Comparison of ENCODE assay signal across 19 cellular contexts in the genomic region with DNA sequence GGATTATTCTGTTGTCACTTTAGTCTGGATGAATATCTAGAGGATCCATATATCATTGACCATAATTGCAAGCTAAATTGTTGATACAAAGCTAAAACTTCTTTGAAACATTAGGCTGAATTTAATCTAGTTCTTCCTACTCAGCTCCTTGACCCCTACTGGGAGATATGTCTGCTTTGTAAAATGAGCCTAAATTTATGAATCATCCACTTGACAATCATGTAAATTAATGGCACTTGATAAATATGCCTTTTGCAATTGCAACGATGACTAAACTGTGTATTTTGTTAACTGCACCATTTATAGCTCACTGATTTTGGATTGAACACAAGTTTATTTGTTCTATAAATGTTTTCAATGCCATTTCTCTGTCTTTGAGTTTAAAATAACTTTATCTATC.
DNase-seq lines count a peak whose midpoint lies in the region; ATAC-seq and TF ChIP-seq lines count a peak whose summit lies in the region.
"Had no signal": no experiment of that assay in that cellular context is flagged by ENCODE, and none has a peak within 500 bp of the region (broad histone marks: within the 10 kb centered on the region; RNA-seq: fewer than 3 reads in every experiment).

No MANE protein-coding gene starts in this region.

- no TSS peak for BruUV-seq in MCF 10A (replicated peaks; lab: Mats Ljungman, UMichigan)

- no peak overlapping the region for H3K4me3 Mint-ChIP-seq in MCF 10A (ENCODE audit: unreplicated experiment)
- H3K4me3 Mint-ChIP-seq in natural killer cell: no peak overlapping the region

- TF ChIP-seq POLR2A in breast epithelium (IDR thresholded peaks at IDR 0.05): no peak

- POLR2A ChIA-PET in MCF 10A (lab: Yijun Ruan, JAX): interaction anchor here (1.2 kb wide), 1 partner anchor 1617 kb away, joined by 3 read pairs; a partner anchor contains a TSS

- H3K9me3 Mint-ChIP-seq in MCF 10A (ENCODE audit: unreplicated experiment) (peaks cover 12% of the 10 kb centered on the region), natural killer cell (peaks cover 13 to 14% of the 10 kb centered on the region in 2 donors)

- H3K4me1 Mint-ChIP-seq in MCF 10A (ENCODE audit: insufficient read depth, unreplicated experiment): no peaks in the 10 kb centered on the region
- H3K4me1 Mint-ChIP-seq in natural killer cell: no peaks in the 10 kb centered on the region

- H3K27me3 ChIP-seq in breast epithelium: no peaks in the 10 kb centered on the region

- H3K4me1 ChIP-seq in breast epithelium: no peaks in the 10 kb centered on the region

- no peaks in the 10 kb centered on the region for H3K9me3 ChIP-seq in breast epithelium

- H3K27ac Mint-ChIP-seq in MCF 10A (ENCODE audit: low read depth, unreplicated experiment) (no peak overlapping the region), natural killer cell (no peak overlapping the region)

- no peaks in the 10 kb centered on the region for H3K36me3 ChIP-seq in breast epithelium

- H3K27ac ChIP-seq in breast epithelium: no peak overlapping the region
- H3K27ac ChIP-seq: 22Rv1 had no signal

- CTCF ChIA-PET in MCF 10A (lab: Yijun Ruan, JAX): no interaction called here

- H3K4me3 ChIP-seq in breast epithelium (no peak overlapping the region), choroid plexus epithelial cell (ENCODE audit: low read depth, low read length) (no peak overlapping the region)

- intact Hi-C loops in MCF 10A (cut with micrococcal nuclease) (no loop called here), breast epithelium (cut with DNase I; ENCODE audit: low total_unique reads) (no loop called here), natural killer cell (cut with micrococcal nuclease) (no loop called here)

- peak; percentile 9 for DNase-seq in DMS153 (lab: John Stamatoyannopoulos, UW)
- DNase-seq in DMS153 treated with DMSO at 0.1 percent for 48 hours (lab: John Stamatoyannopoulos, UW; ENCODE audit: unreplicated experiment): no peak
- peak; percentile 7 for DNase-seq in MCF 10A (ENCODE audit: unreplicated experiment)
- DNase-seq in breast epithelium (ENCODE audit: low spot score in 2 of 2): no peak
- DNase-seq in choroid plexus epithelial cell (ENCODE audit: low read depth): peak; percentile 5
- DNase-seq in natural killer cell: no peak
- no peak for DNase-seq in GF-D8 (lab: John Stamatoyannopoulos, UW)
- DNase-seq in NCI-H2196 (lab: John Stamatoyannopoulos, UW; ENCODE audit: unreplicated experiment): no peak
- DNase-seq: ACHN, Calu3, Karpas-422, NCI-H1092 treated with DMSO at 0.1 percent for 48 hours, NCI-H187, NCI-H2081 treated with DMSO at 0.1 percent for 48 hours, NCI-H446, NCI-H524 treated with DMSO at 0.1 percent for 48 hours, SHP77 treated with DMSO at 0.1 percent for 48 hours had no signal

- TF ChIP-seq CTCF in MCF 10A (IDR thresholded peaks at IDR 0.05; ENCODE audit: unreplicated experiment): no peak
- TF ChIP-seq CTCF in breast epithelium (IDR thresholded peaks at IDR 0.05): no peak
- no peak for TF ChIP-seq CTCF in choroid plexus epithelial cell (conservative IDR thresholded peaks at IDR 0.05; ENCODE audit: low read depth, low read length)
- TF ChIP-seq CTCF in natural killer cell (IDR thresholded peaks at IDR 0.05): no peak

- no peak for ATAC-seq in natural killer cell
- ATAC-seq: Panc1 had no signal

- H3K36me3 Mint-ChIP-seq in MCF 10A (ENCODE audit: insufficient read depth, unreplicated experiment) (no peaks in the 10 kb centered on the region), natural killer cell (no peaks in the 10 kb centered on the region)

- H3K27me3 Mint-ChIP-seq in MCF 10A (ENCODE audit: insufficient read depth, unreplicated experiment) (no peaks in the 10 kb centered on the region), natural killer cell (ENCODE audit: low read depth in 2 of 2) (no peaks in the 10 kb centered on the region)

Comparison
In these comparisons a context has a peak if more than half of its experiments do, and no peak if none do; other contexts are left out.
1. DNase-seq: peak in DMS153 (single experiment), MCF 10A (single experiment) and choroid plexus epithelial cell (single experiment); none in DMS153 treated with DMSO at 0.1 percent for 48 hours (single experiment), breast epithelium (0 of 2), natural killer cell (single experiment), GF-D8 (single experiment) and NCI-H2196 (single experiment).